ENCODE assay signal across 23 cellular contexts in genomic region chr5:82707741-82708140, GRCh38.
DNase-seq lines count a peak whose midpoint lies in the region; ATAC-seq, FAIRE-seq and TF ChIP-seq lines count a peak whose summit lies in the region.
"Had no signal": no experiment of that assay in that cellular context is flagged by ENCODE, and none has a peak within 500 bp of the region (broad histone marks: within the 10 kb centered on the region; RNA-seq: fewer than 3 reads in every experiment).

No MANE protein-coding gene starts in this region.

- no peaks in the 10 kb centered on the region for H3K36me3 ChIP-seq in astrocyte (ENCODE audit: insufficient read depth, low read length)
- no peaks in the 10 kb centered on the region for H3K36me3 ChIP-seq in left lung
- H3K36me3 ChIP-seq: adrenal gland, BE2C, cardiac muscle cell, gastrocnemius medialis had no signal

- H3K27me3 ChIP-seq in astrocyte (ENCODE audit: insufficient read depth, low read length) (no peaks in the 10 kb centered on the region), left lung (no peaks in the 10 kb centered on the region)
- H3K27me3 ChIP-seq: adrenal gland, BE2C, cardiac muscle cell, gastrocnemius medialis had no signal

- H3K79me2 ChIP-seq in astrocyte (ENCODE audit: insufficient read depth, low read length): no peaks in the 10 kb centered on the region

- H3K27ac ChIP-seq in astrocyte (ENCODE audit: low read depth, low read length) (no peak overlapping the region), left lung (no peak overlapping the region)
- H3K27ac ChIP-seq: adrenal gland, cardiac muscle cell, gastrocnemius medialis, SK-N-MC had no signal

- no peaks in the 10 kb centered on the region for H4K20me1 ChIP-seq in astrocyte (ENCODE audit: insufficient read depth, low read length)

- no peak for TF ChIP-seq CTCF in astrocyte (IDR thresholded peaks at IDR 0.05; ENCODE audit: insufficient read depth, low read depth, low read length)
- no peak for TF ChIP-seq CTCF in left lung (IDR thresholded peaks at IDR 0.05)

- H3K4me2 ChIP-seq in astrocyte (ENCODE audit: low read length): no peak overlapping the region

- H3K36me3 Mint-ChIP-seq in astrocyte (ENCODE audit: low read depth, unreplicated experiment): no peaks in the 10 kb centered on the region
- peaks cover 0 to 2% of the 10 kb centered on the region in 2 donors for H3K36me3 Mint-ChIP-seq in activated T-cell treated with anti-CD3 and anti-CD28 coated beads, Interleukin-2, amount 50 U/mL, for 72 hours (ENCODE audit: insufficient read depth in 2 of 2)
- H3K36me3 Mint-ChIP-seq: type B pancreatic cell had no signal

- no peak overlapping the region for H2AFZ ChIP-seq in astrocyte (ENCODE audit: low read depth, low read length)

- no peak overlapping the region for H3K9ac ChIP-seq in astrocyte (ENCODE audit: low read length)

- no peak for FAIRE-seq in astrocyte (lab: Jason Lieb, UNC)
- FAIRE-seq: HTR-8/SVneo had no signal

- peak overlapping the region; percentile 75 for H3K27ac Mint-ChIP-seq in astrocyte (ENCODE audit: unreplicated experiment)
- no peak overlapping the region for H3K27ac Mint-ChIP-seq in activated T-cell treated with anti-CD3 and anti-CD28 coated beads, Interleukin-2, amount 50 U/mL, for 72 hours
- H3K27ac Mint-ChIP-seq: activated CD4-positive, alpha-beta T cell treated with anti-CD3 and anti-CD28 coated beads, Interleukin-2, amount 10 ng/mL, durations not matched to agents 24 days and 14 days; type B pancreatic cell had no signal

- H3K4me3 ChIP-seq in astrocyte (ENCODE audit: insufficient read depth, low read depth, low read length) (no peak overlapping the region), left lung (no peak overlapping the region)
- H3K4me3 ChIP-seq: adrenal gland, cardiac muscle cell, gastrocnemius medialis, SK-N-MC had no signal

- peak; percentile 19 for DNase-seq in A172 (ENCODE audit: low spot score)
- DNase-seq in HT-29 (ENCODE audit: low spot score): peak; percentile 50
- DNase-seq in astrocyte (ENCODE audit: low read depth): peak; percentile 63
- DNase-seq in left lung: no peak
- DNase-seq in NCI-H1105 treated with DMSO at 0.1 percent for 48 hours (lab: John Stamatoyannopoulos, UW): no peak
- DNase-seq in activated T-cell treated with anti-CD3 and anti-CD28 coated beads, Interleukin-2, amount 50 U/mL, for 72 hours: no peak
- DNase-seq: activated CD4-positive, alpha-beta T cell treated with anti-CD3 and anti-CD28 coated beads, Interleukin-2, amount 10 ng/mL, durations not matched to agents 24 days and 14 days; activated naive CD4-positive, alpha-beta T cell treated with Interleukin-2 at 50 U/mL for 16 hours; activated T-cell treated with anti-CD3 and anti-CD28 coated beads, Interleukin-2, amount 50 U/mL, for 48 hours; adrenal gland; BE2C; DMS79; gastrocnemius medialis; islet precursor cell; NCI-H187 treated with DMSO at 0.1 percent for 48 hours; NCI-H524 treated with DMSO at 0.1 percent for 48 hours; RPMI8226 had no signal

- ATAC-seq in left lung (peak; percentile 64), HG03442 (IDR thresholded peaks at IDR 0.05; ENCODE audit: unreplicated experiment) (no peak), HG02981 (IDR thresholded peaks at IDR 0.05; ENCODE audit: unreplicated experiment) (no peak)
- no peak for ATAC-seq in activated T-cell treated with anti-CD3 and anti-CD28 coated beads, Interleukin-2, amount 50 U/mL, for 72 hours (replicated peaks in 1 of 2)
- ATAC-seq: gastrocnemius medialis had no signal

- no peaks in the 10 kb centered on the region for H3K27me3 Mint-ChIP-seq in astrocyte (ENCODE audit: low read depth, unreplicated experiment)
- no peaks in the 10 kb centered on the region for H3K27me3 Mint-ChIP-seq in activated T-cell treated with anti-CD3 and anti-CD28 coated beads, Interleukin-2, amount 50 U/mL, for 72 hours (ENCODE audit: low read depth)
- H3K27me3 Mint-ChIP-seq: type B pancreatic cell had no signal

- no peak overlapping the region for H3K4me3 Mint-ChIP-seq in astrocyte (ENCODE audit: unreplicated experiment)
- no peak overlapping the region for H3K4me3 Mint-ChIP-seq in activated T-cell treated with anti-CD3 and anti-CD28 coated beads, Interleukin-2, amount 50 U/mL, for 72 hours
- H3K4me3 Mint-ChIP-seq: activated CD4-positive, alpha-beta T cell treated with anti-CD3 and anti-CD28 coated beads, Interleukin-2, amount 10 ng/mL, durations not matched to agents 24 days and 14 days; type B pancreatic cell had no signal

- H3K4me1 ChIP-seq in astrocyte (ENCODE audit: insufficient read depth, low read length) (peaks cover 4% of the 10 kb centered on the region), left lung (no peaks in the 10 kb centered on the region)
- H3K4me1 ChIP-seq: adrenal gland, BE2C, gastrocnemius medialis had no signal

- H3K9me3 Mint-ChIP-seq in astrocyte (ENCODE audit: unreplicated experiment): no peaks in the 10 kb centered on the region
- H3K9me3 Mint-ChIP-seq in activated T-cell treated with anti-CD3 and anti-CD28 coated beads, Interleukin-2, amount 50 U/mL, for 72 hours: peaks cover 0 to 2% of the 10 kb centered on the region in 2 donors
- H3K9me3 Mint-ChIP-seq: type B pancreatic cell had no signal

- H3K9me3 ChIP-seq in astrocyte (ENCODE audit: insufficient read depth, low read depth, low read length) (no peaks in the 10 kb centered on the region), left lung (no peaks in the 10 kb centered on the region)
- H3K9me3 ChIP-seq: adrenal gland, BE2C, gastrocnemius medialis had no signal

- H3K4me1 Mint-ChIP-seq in astrocyte (ENCODE audit: low read depth, unreplicated experiment): peaks cover 18% of the 10 kb centered on the region
- no peaks in the 10 kb centered on the region for H3K4me1 Mint-ChIP-seq in activated T-cell treated with anti-CD3 and anti-CD28 coated beads, Interleukin-2, amount 50 U/mL, for 72 hours (ENCODE audit: low read depth)
- H3K4me1 Mint-ChIP-seq: activated CD4-positive, alpha-beta T cell treated with anti-CD3 and anti-CD28 coated beads, Interleukin-2, amount 10 ng/mL, durations not matched to agents 24 days and 14 days had no signal

- intact Hi-C loops in left lung (cut with DNase I): no loop called here

Comparison
In these comparisons a context has a peak if more than half of its experiments do, and no peak if none do; other contexts are left out.
1. DNase-seq: peak in A172 (single experiment), HT-29 (single experiment) and astrocyte (single experiment); none in left lung (0 of 2), NCI-H1105 treated with DMSO at 0.1 percent for 48 hours (single experiment) and activated T-cell treated with anti-CD3 and anti-CD28 coated beads, Interleukin-2, amount 50 U/mL, for 72 hours (0 of 2).